In the genomic region with DNA sequence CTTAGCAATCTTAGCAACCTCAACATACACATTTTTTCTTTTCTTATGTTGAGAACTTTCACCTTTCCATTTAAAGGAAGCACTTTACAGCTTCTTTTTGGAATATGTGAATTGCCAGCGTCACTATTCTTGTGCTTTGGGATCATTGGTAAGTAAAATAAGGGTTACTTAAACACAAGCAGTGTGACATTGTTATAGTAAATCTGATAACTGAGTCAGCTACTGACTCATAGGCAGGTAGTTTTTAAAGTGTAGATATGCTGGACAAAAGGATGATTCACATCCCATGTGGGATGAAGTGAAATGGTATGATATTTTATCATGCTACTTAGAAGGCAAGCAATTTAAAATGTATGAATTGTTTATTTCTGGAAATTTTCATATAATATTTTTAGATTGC, we compare ENCODE assay signal across 19 cellular contexts.
DNase-seq lines count a peak whose midpoint lies in the region; ATAC-seq and TF ChIP-seq lines count a peak whose summit lies in the region.
"Had no signal": no experiment of that assay in that cellular context is flagged by ENCODE, and none has a peak within 500 bp of the region (broad histone marks: within the 10 kb centered on the region; RNA-seq: fewer than 3 reads in every experiment).

No MANE protein-coding gene starts in this region.

- no peak overlapping the region for H3K27ac Mint-ChIP-seq in activated CD4-positive, alpha-beta memory T cell treated with anti-CD3 and anti-CD28 coated beads for 36 hours

- H3K9me3 Mint-ChIP-seq in activated CD4-positive, alpha-beta memory T cell treated with anti-CD3 and anti-CD28 coated beads for 36 hours = peaks cover 14% of the 10 kb centered on the region

- H3K36me3 ChIP-seq in brain microvascular endothelial cell (replicated peaks) (no peaks in the 10 kb centered on the region), smooth muscle cell (ENCODE audit: low read depth) (no peaks in the 10 kb centered on the region)
- H3K36me3 ChIP-seq: HAP-1 had no signal

- H3K27ac ChIP-seq in brain microvascular endothelial cell = no peak overlapping the region
- no peak overlapping the region for H3K27ac ChIP-seq in epithelial cell of prostate
- peak overlapping the region; percentile 36 for H3K27ac ChIP-seq in smooth muscle cell (ENCODE audit: low read depth)
- H3K27ac ChIP-seq: C4-2B had no signal

- H3F3A ChIP-seq in smooth muscle cell (ENCODE audit: low read depth) = no peaks in the 10 kb centered on the region

- H3K79me2 ChIP-seq in smooth muscle cell (ENCODE audit: low read depth) = no peaks in the 10 kb centered on the region

- POLR2A ChIA-PET in activated CD4-positive, alpha-beta memory T cell treated with anti-CD3 and anti-CD28 coated beads for 36 hours (lab: Charles Lee) = no interaction called here

- no peaks in the 10 kb centered on the region for H3K27me3 Mint-ChIP-seq in activated CD4-positive, alpha-beta memory T cell treated with anti-CD3 and anti-CD28 coated beads for 36 hours

- no peak overlapping the region for H3K4me2 ChIP-seq in smooth muscle cell

- H4K20me1 ChIP-seq in smooth muscle cell (ENCODE audit: low read depth) = no peaks in the 10 kb centered on the region

- no peaks in the 10 kb centered on the region for H3K4me1 Mint-ChIP-seq in activated CD4-positive, alpha-beta memory T cell treated with anti-CD3 and anti-CD28 coated beads for 36 hours (ENCODE audit: low read depth)

- H3K4me1 ChIP-seq in smooth muscle cell (ENCODE audit: low read depth) = no peaks in the 10 kb centered on the region
- H3K4me1 ChIP-seq: HAP-1 had no signal

- H3K9me3 ChIP-seq in smooth muscle cell (replicated peaks; ENCODE audit: low read depth) = no peaks in the 10 kb centered on the region
- H3K9me3 ChIP-seq: HAP-1 had no signal

- H3K9ac ChIP-seq in smooth muscle cell (ENCODE audit: low read depth) = no peak overlapping the region

- no peaks in the 10 kb centered on the region for H3K36me3 Mint-ChIP-seq in activated CD4-positive, alpha-beta memory T cell treated with anti-CD3 and anti-CD28 coated beads for 36 hours

- H3K4me3 ChIP-seq in brain microvascular endothelial cell (ENCODE audit: low read depth, low read length) (no peak overlapping the region), smooth muscle cell (no peak overlapping the region)
- H3K4me3 ChIP-seq: HAP-1 had no signal

- H3K4me3 Mint-ChIP-seq in activated CD4-positive, alpha-beta memory T cell treated with anti-CD3 and anti-CD28 coated beads for 36 hours = no peak overlapping the region

- intact Hi-C loops in activated CD4-positive, alpha-beta memory T cell treated with anti-CD3 and anti-CD28 coated beads for 36 hours (cut with micrococcal nuclease) = no loop called here

- WGBS in smooth muscle cell (ENCODE audit: low lambda C conversion rate) = 44% methylated on average over 1 of the region's 1 CpG

- peak; percentile 78 for DNase-seq in HT1080 (ENCODE audit: low read depth)
- peak; percentile 14 for DNase-seq in brain microvascular endothelial cell
- DNase-seq in epithelial cell of prostate (ENCODE audit: low read depth, low spot score) = peak; percentile 24
- no peak for DNase-seq in smooth muscle cell (lab: John Stamatoyannopoulos, UW; ENCODE audit: unreplicated experiment)
- no peak for DNase-seq in activated CD4-positive, alpha-beta memory T cell treated with anti-CD3 and anti-CD28 coated beads for 36 hours
- DNase-seq in amygdala (lab: John Stamatoyannopoulos, UW) = no peak
- DNase-seq: AML-193, GDM1, NCI-H1105, NCI-H2081, NCI-H2171 treated with DMSO at 0.1 percent for 48 hours, NCI-H510A treated with DMSO at 0.1 percent for 48 hours, NCI-H82, OCI-M1, RPMI8226, SIG-M5 had no signal

- CTCF ChIA-PET in activated CD4-positive, alpha-beta memory T cell treated with anti-CD3 and anti-CD28 coated beads for 36 hours (lab: Charles Lee) = no interaction called here

- H2AFZ ChIP-seq in smooth muscle cell (ENCODE audit: low read depth) = no peak overlapping the region

- no peak for ATAC-seq in SK-N-SH treated with all-trans-retinoic acid at 6 μM for 48 hours

- H3K27me3 ChIP-seq in brain microvascular endothelial cell (replicated peaks) = no peaks in the 10 kb centered on the region
- no peaks in the 10 kb centered on the region for H3K27me3 ChIP-seq in smooth muscle cell (ENCODE audit: low read depth)

- in situ Hi-C loops in brain microvascular endothelial cell (cut with HindIII; ENCODE audit: low pct_ligation_motif_present, low sequenced_read_pairs) = no loop called here

- no peak for TF ChIP-seq CTCF in brain microvascular endothelial cell (IDR thresholded peaks at IDR 0.05; ENCODE audit: low read depth, low read length, missing control alignments)
- no peak for TF ChIP-seq CTCF in smooth muscle cell (IDR thresholded peaks at IDR 0.05; ENCODE audit: borderline replicate concordance, insufficient read depth, poor library complexity, severe bottlenecking)

TF ChIP-seq in SK-N-SH treated with all-trans-retinoic acid at 6 μM for 48 hours, 23 proteins besides CTCF, POLR2A, EP300 and RAD21:
- TF ChIP-seq TCF4 (CRISPR knock-in tag; IDR thresholded peaks at IDR 0.05; ENCODE audit: borderline replicate concordance) = no peak
- TF ChIP-seq TSHZ2 (CRISPR knock-in tag; IDR thresholded peaks at IDR 0.05) = no peak

Comparison
In these comparisons a context has a peak if more than half of its experiments do, and no peak if none do; other contexts are left out.
1. DNase-seq: peak in HT1080 (single experiment), brain microvascular endothelial cell (single experiment) and epithelial cell of prostate (single experiment); none in smooth muscle cell (single experiment), activated CD4-positive, alpha-beta memory T cell treated with anti-CD3 and anti-CD28 coated beads for 36 hours (single experiment) and amygdala (0 of 56).